In genomic region chr5:134763221-134763620, GRCh38 we compare ENCODE assay signal across 27 cellular contexts. TPM values are rescaled to one million over a fixed set of nuclear protein-coding genes. Genes with fewer than 3 reads are reported as not detected.
A peak's percentile ranks its signal among the peaks of the same experiment; 100 is the strongest.
DNase-seq lines count a peak whose midpoint lies in the region; ATAC-seq and TF ChIP-seq lines count a peak whose summit lies in the region.
"Had no signal": no experiment of that assay in that cellular context is flagged by ENCODE, and none has a peak within 500 bp of the region (broad histone marks: within the 10 kb centered on the region; RNA-seq: fewer than 3 reads in every experiment).

No MANE protein-coding gene starts in this region.

- no peak overlapping the region for H3K27ac Mint-ChIP-seq in CD4-positive, alpha-beta T cell
- H3K27ac Mint-ChIP-seq: activated CD4-positive, alpha-beta memory T cell treated with anti-CD3 and anti-CD28 coated beads for 36 hours; activated naive CD4-positive, alpha-beta T cell treated with anti-CD3 and anti-CD28 coated beads, Interleukin-2, amount 10 ng/mL, durations not matched to agents 7 days and 5 days; dendritic cell treated with granulocyte-macrophage colony-stimulating factor and Interleukin-4, amounts not matched to agents 40 ng/mL and 50 ng/mL, for 4 days; T-helper 1 cell treated with Interleukin-12 subunit alpha and Interleukin-12 subunit beta and Interleukin-4 antibody, amounts not matched to agents 30 μg/mL and 1 μg/mL, for 36 hours had no signal

- H3K4me3 Mint-ChIP-seq in CD4-positive, alpha-beta T cell: no peak overlapping the region
- H3K4me3 Mint-ChIP-seq: activated CD4-positive, alpha-beta memory T cell treated with anti-CD3 and anti-CD28 coated beads for 36 hours; activated naive CD4-positive, alpha-beta T cell treated with anti-CD3 and anti-CD28 coated beads, Interleukin-2, amount 10 ng/mL, durations not matched to agents 7 days and 5 days; dendritic cell treated with granulocyte-macrophage colony-stimulating factor and Interleukin-4, amounts not matched to agents 40 ng/mL and 50 ng/mL, for 4 days; T-helper 1 cell treated with Interleukin-12 subunit alpha and Interleukin-12 subunit beta and Interleukin-4 antibody, amounts not matched to agents 30 μg/mL and 1 μg/mL, for 36 hours had no signal

- intact Hi-C loops in CD4-positive, alpha-beta T cell (cut with DNase I, micrococcal nuclease): no loop called here

- TF ChIP-seq CTCF in HL-60 (IDR thresholded peaks at IDR 0.05; ENCODE audit: insufficient read depth, low read length): no peak
- no peak for TF ChIP-seq CTCF in neutrophil (IDR thresholded peaks at IDR 0.05)
- TF ChIP-seq CTCF in CD4-positive, alpha-beta T cell (IDR thresholded peaks at IDR 0.05): no peak

- POLR2A ChIA-PET in CD4-positive, alpha-beta T cell (lab: Charles Lee): interaction anchor here (0.5 kb wide), 1 partner anchor 172 kb away, joined by 3 read pairs; no protein-coding TSS in a partner anchor

- H3K27me3 ChIP-seq in HL-60 (ENCODE audit: insufficient read depth, poor library complexity, severe bottlenecking) (no peaks in the 10 kb centered on the region), neutrophil (no peaks in the 10 kb centered on the region)
- H3K27me3 ChIP-seq in CD4-positive, alpha-beta T cell (ENCODE audit: control insufficient read depth, insufficient read depth, low read length): no peaks in the 10 kb centered on the region
- H3K27me3 ChIP-seq: BLaER1, left lung, right lobe of liver, spleen, stomach, uterus had no signal

- CTCF ChIA-PET in CD4-positive, alpha-beta T cell (lab: Charles Lee): interaction anchor here (0.6 kb wide), 2 partner anchors 25 to 137 kb away, joined by 3 to 4 read pairs; no protein-coding TSS in a partner anchor

- H3K9me3 Mint-ChIP-seq in CD4-positive, alpha-beta T cell: no peaks in the 10 kb centered on the region
- H3K9me3 Mint-ChIP-seq: activated CD4-positive, alpha-beta memory T cell treated with anti-CD3 and anti-CD28 coated beads for 36 hours; activated naive CD4-positive, alpha-beta T cell treated with anti-CD3 and anti-CD28 coated beads, Interleukin-2, amount 10 ng/mL, durations not matched to agents 7 days and 5 days; brain; dendritic cell treated with granulocyte-macrophage colony-stimulating factor and Interleukin-4, amounts not matched to agents 40 ng/mL and 50 ng/mL, for 4 days; T-helper 1 cell treated with Interleukin-12 subunit alpha and Interleukin-12 subunit beta and Interleukin-4 antibody, amounts not matched to agents 30 μg/mL and 1 μg/mL, for 36 hours had no signal

- no peak for ATAC-seq in CD4-positive, alpha-beta T cell (ENCODE audit: poor library complexity)
- ATAC-seq: activated CD4-positive, CD25-positive, alpha-beta regulatory T cell treated with anti-CD3 and anti-CD28 coated beads, Interleukin-2, amount 50 U/mL, for 24 hours; esophagus mucosa; left lung; right lobe of liver had no signal

- no peaks in the 10 kb centered on the region for H3K27me3 Mint-ChIP-seq in CD4-positive, alpha-beta T cell
- H3K27me3 Mint-ChIP-seq: activated CD4-positive, alpha-beta memory T cell treated with anti-CD3 and anti-CD28 coated beads for 36 hours; activated naive CD4-positive, alpha-beta T cell treated with anti-CD3 and anti-CD28 coated beads, Interleukin-2, amount 10 ng/mL, durations not matched to agents 7 days and 5 days; dendritic cell treated with granulocyte-macrophage colony-stimulating factor and Interleukin-4, amounts not matched to agents 40 ng/mL and 50 ng/mL, for 4 days had no signal

- DNase-seq in CD1c-positive myeloid dendritic cell (ENCODE audit: extremely low spot score): peak; percentile 54
- DNase-seq in HL-60 (ENCODE audit: low read depth in 1 of 2, low spot score in 1 of 2): peak in 1 of 2 experiments; percentile 62
- DNase-seq in SKM-1 (lab: John Stamatoyannopoulos, UW; ENCODE audit: unreplicated experiment): peak; percentile 54
- no peak for DNase-seq in CD4-positive, alpha-beta T cell
- DNase-seq in DMS153 treated with DMSO at 0.1 percent for 48 hours (lab: John Stamatoyannopoulos, UW; ENCODE audit: unreplicated experiment): no peak
- DNase-seq in mesenteric fat pad (ENCODE audit: low spot score): no peak
- DNase-seq: ACHN; activated CD4-positive, alpha-beta memory T cell treated with anti-CD3 and anti-CD28 coated beads for 36 hours; activated CD8-positive, alpha-beta memory T cell treated with anti-CD3 and anti-CD28 coated beads, Interleukin-2, amount 50 U/mL, for 4 hours; activated naive CD4-positive, alpha-beta T cell treated with anti-CD3 and anti-CD28 coated beads, Interleukin-2, amount 10 ng/mL, durations not matched to agents 7 days and 5 days; amniotic stem cell; DMS79; left lung; mesenchymal stem cell; NCI-H1436; posterior cingulate gyrus; right lobe of liver; spleen; stomach; uterus had no signal

- H3K27ac ChIP-seq in HL-60 (replicated peaks) (peak overlapping the region; percentile 43; the same call in 1 of the 2 replicates), neutrophil (peak overlapping the region; percentile 70)
- H3K27ac ChIP-seq in CD4-positive, alpha-beta T cell (ENCODE audit: low read depth, low read length): no peak overlapping the region
- H3K27ac ChIP-seq: BLaER1, right lobe of liver, stomach, uterus had no signal

- peaks cover 31 to 38% of the 10 kb centered on the region in 2 experiments for H3K4me1 ChIP-seq in neutrophil (ENCODE audit: control insufficient read depth in 1 of 2, insufficient read depth in 1 of 2, low read depth in 1 of 2, low read length in 1 of 2)

- H3K36me3 Mint-ChIP-seq in CD4-positive, alpha-beta T cell (ENCODE audit: low read depth): peaks cover 60% of the 10 kb centered on the region

- H3K9me3 ChIP-seq in neutrophil: no peaks in the 10 kb centered on the region
- no peaks in the 10 kb centered on the region for H3K9me3 ChIP-seq in CD4-positive, alpha-beta T cell (ENCODE audit: control insufficient read depth, low read length)
- H3K9me3 ChIP-seq: BLaER1, left lung, right lobe of liver, spleen, stomach, uterus had no signal

- H3K4me3 ChIP-seq in HL-60 (replicated peaks; ENCODE audit: insufficient read depth, low read length) (no peak overlapping the region), neutrophil (ENCODE audit: low read depth in 1 of 2, low read length in 1 of 2) (no peak overlapping the region)
- H3K4me3 ChIP-seq: BLaER1, left lung, right lobe of liver, spleen, stomach, uterus had no signal

- peaks cover 32% of the 10 kb centered on the region for H3K36me3 ChIP-seq in neutrophil
- H3K36me3 ChIP-seq: uterus had no signal

- H3K4me1 Mint-ChIP-seq in CD4-positive, alpha-beta T cell (ENCODE audit: low read depth): peaks cover 43% of the 10 kb centered on the region

RNA-seq across cellular contexts. Expression of gene DDX46, which starts 4.6 kb away (rescaled TPM):
- total RNA-seq in CD4-positive, alpha-beta T cell: 10 to 100 TPM; 35.5 to 35.8 TPM
- 41.4 TPM for total RNA-seq in mesenteric fat pad

RNA-seq across cellular contexts. Expression of gene CAMLG, which starts 24.9 kb away (rescaled TPM):
- total RNA-seq in CD4-positive, alpha-beta T cell: 10 to 100 TPM; 49.3 to 51.1 TPM
- 30.1 TPM for total RNA-seq in mesenteric fat pad

Comparison
In these comparisons a context has a peak if more than half of its experiments do, and no peak if none do; other contexts are left out.
1. DNase-seq: peak in CD1c-positive myeloid dendritic cell (single experiment) and SKM-1 (single experiment); none in CD4-positive, alpha-beta T cell (0 of 10), DMS153 treated with DMSO at 0.1 percent for 48 hours (single experiment) and mesenteric fat pad (single experiment).